1 cellular context compared by ENCODE assay signal in the genomic region with DNA sequence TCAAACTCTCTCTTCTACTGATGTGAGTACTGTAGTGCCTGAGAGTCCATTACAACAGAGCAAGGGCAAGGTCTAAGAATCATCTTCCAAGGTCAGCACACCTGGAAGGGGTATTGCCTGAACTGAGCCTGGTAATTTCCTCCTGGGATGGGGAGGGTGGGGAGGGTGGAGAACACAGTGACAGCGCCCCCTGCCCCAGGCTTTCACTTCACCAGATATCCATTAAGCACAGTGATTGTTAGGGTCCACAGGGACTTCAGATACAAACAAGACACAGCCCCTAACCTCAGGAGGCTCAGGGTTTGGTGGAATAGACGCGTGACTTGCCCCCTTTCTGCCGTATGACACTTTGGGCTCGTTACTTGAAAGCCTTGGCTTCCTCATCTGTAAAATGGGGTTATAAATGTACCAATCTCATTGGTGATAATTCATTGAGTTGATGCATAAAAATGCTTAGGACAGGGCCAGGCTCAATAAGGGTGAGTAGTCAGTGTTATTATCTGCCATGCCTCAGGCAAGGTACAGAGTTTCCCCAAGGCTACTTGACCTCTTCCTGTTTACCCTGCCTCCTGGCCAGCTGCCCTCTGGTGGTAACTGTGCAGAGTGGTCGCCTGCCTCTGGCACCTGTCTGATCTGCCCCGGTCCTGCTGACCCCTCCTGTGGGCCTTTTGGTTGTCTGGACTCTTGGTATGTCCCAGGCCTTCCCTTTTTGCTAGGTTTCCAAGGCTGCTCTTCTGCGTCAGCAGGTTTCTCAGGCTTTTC.
TF ChIP-seq lines count a peak whose summit lies in the region.

No MANE protein-coding gene starts in this region.

TF ChIP-seq in GM23338, 12 proteins besides CTCF, POLR2A, EP300 and RAD21 (continued from another document):
- TF ChIP-seq REST (IDR thresholded peaks at IDR 0.05; ENCODE audit: unreplicated experiment) (no peak), ZNF114 (CRISPR knock-in tag; IDR thresholded peaks at IDR 0.05) (no peak), STAT1 (IDR thresholded peaks at IDR 0.05; ENCODE audit: unreplicated experiment) (no peak), ETS1 (IDR thresholded peaks at IDR 0.05) (no peak), EZH2phosphoT487 (IDR thresholded peaks at IDR 0.05; ENCODE audit: unreplicated experiment) (no peak), ZNF331 (CRISPR knock-in tag; IDR thresholded peaks at IDR 0.05; ENCODE audit: low read depth) (no peak), JUNB (IDR thresholded peaks at IDR 0.05; ENCODE audit: unreplicated experiment) (no peak), CREB1 (CRISPR knock-in tag; IDR thresholded peaks at IDR 0.05; ENCODE audit: low read depth) (no peak)
TF ChIP-seq in GM23338: peak in this region for 0.
